Comparison of ENCODE assay signal across 10 cellular contexts in the genomic region with DNA sequence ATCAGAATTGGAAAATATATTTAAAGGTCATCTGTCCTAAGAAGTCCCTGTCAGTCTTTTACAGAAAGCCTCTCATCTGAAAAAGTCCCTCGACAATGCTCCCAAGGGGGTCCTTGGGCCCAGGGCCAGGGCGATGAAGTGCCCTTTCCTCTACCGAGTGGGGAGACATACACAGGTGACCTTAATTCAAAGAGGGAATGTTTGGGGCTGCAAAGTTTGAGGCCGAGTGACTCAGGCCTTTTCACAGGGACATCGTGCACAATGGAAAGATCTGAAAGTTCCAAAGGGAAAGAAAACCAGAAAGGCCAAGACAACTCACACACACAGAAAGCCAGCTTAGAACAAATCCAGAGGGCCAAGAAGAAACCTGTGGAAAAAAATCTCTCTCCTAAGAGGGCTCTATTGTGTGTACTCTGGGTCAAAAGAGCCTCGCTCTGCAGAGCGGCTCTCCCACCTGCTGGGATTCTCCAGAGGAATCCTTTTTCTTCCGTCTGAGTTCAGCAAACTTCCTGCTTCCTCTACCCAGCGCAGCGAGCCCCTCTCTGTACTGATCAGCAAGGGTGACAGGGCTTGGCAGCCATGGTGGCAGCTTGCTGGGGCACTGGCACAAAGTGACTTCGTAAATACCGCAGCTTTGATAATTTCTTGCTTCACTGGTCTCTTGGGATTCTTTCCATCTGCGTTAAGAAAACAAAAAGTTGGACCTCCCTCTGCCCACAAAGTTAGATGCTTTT.
DNase-seq lines count a peak whose midpoint lies in the region; ATAC-seq and TF ChIP-seq lines count a peak whose summit lies in the region.
"Had no signal": no experiment of that assay in that cellular context is flagged by ENCODE, and none has a peak within 500 bp of the region (broad histone marks: within the 10 kb centered on the region; RNA-seq: fewer than 3 reads in every experiment).

No MANE protein-coding gene starts in this region.

- no peak for TF ChIP-seq CTCF in C4-2B (conservative IDR thresholded peaks at IDR 0.05)

- H3K36me3 ChIP-seq in neuron (ENCODE audit: insufficient read depth, low read length) = no peaks in the 10 kb centered on the region

- H3K4me3 ChIP-seq in neuron (ENCODE audit: low read length) = peak overlapping the region; percentile 26
- H3K4me3 ChIP-seq: psoas muscle had no signal

- H3K9me3 ChIP-seq in neuron (ENCODE audit: low read length) = no peaks in the 10 kb centered on the region
- H3K9me3 ChIP-seq: psoas muscle had no signal

- no peak for ATAC-seq in GM18868 (IDR thresholded peaks at IDR 0.05; ENCODE audit: unreplicated experiment)
- no peak for ATAC-seq in GM18520 (IDR thresholded peaks at IDR 0.05; ENCODE audit: unreplicated experiment)

- H2AFZ ChIP-seq in neuron (ENCODE audit: low read depth, low read length) = peak overlapping the region; percentile 74

- peak; percentile 81 for DNase-seq in NCI-H69 (lab: John Stamatoyannopoulos, UW)
- peak; percentile 30 for DNase-seq in fibroblast of gingiva (ENCODE audit: low read depth)
- DNase-seq in AG08396 (ENCODE audit: low spot score) = no peak
- no peak for DNase-seq in activated CD8-positive, alpha-beta memory T cell treated with anti-CD3 and anti-CD28 coated beads, Interleukin-2, amount 50 U/mL, for 4 hours
- DNase-seq: activated naive CD8-positive, alpha-beta T cell treated with anti-CD3 and anti-CD28 coated beads, Interleukin-2, amount 10 ng/mL, durations not matched to agents 7 days and 5 days; psoas muscle had no signal

- peaks cover 19% of the 10 kb centered on the region for H3K4me1 ChIP-seq in neuron (ENCODE audit: insufficient read depth, low read length)

- H3K27me3 ChIP-seq in neuron (ENCODE audit: insufficient read depth, low read length) = no peaks in the 10 kb centered on the region

- peak overlapping the region; percentile 75 for H3K27ac ChIP-seq in C4-2B
- H3K27ac ChIP-seq: psoas muscle had no signal

Comparison
In these comparisons a context has a peak if more than half of its experiments do, and no peak if none do; other contexts are left out.
1. DNase-seq: peak in NCI-H69 (single experiment) and fibroblast of gingiva (single experiment); none in AG08396 (single experiment) and activated CD8-positive, alpha-beta memory T cell treated with anti-CD3 and anti-CD28 coated beads, Interleukin-2, amount 50 U/mL, for 4 hours (single experiment).